9 cellular contexts compared by ENCODE assay signal in genomic region chr17:77382356-77382911, GRCh38.
A peak's percentile ranks its signal among the peaks of the same experiment; 100 is the strongest.
DNase-seq lines count a peak whose midpoint lies in the region; ATAC-seq and TF ChIP-seq lines count a peak whose summit lies in the region.
"Had no signal": no experiment of that assay in that cellular context is flagged by ENCODE, and none has a peak within 500 bp of the region (broad histone marks: within the 10 kb centered on the region; RNA-seq: fewer than 3 reads in every experiment).

No MANE protein-coding gene starts in this region.

- TF ChIP-seq CTCF in GM12865 (IDR thresholded peaks at IDR 0.05; ENCODE audit: insufficient read depth, low read depth, low read length, missing control alignments), result no peak
- peak; percentile 52; the same call in 1 of the 2 replicates for TF ChIP-seq CTCF in OCI-LY7 (conservative IDR thresholded peaks at IDR 0.05; ENCODE audit: low read length)
- TF ChIP-seq CTCF in colonic mucosa (IDR thresholded peaks at IDR 0.05), result no peak
- no peak for TF ChIP-seq CTCF in gastrocnemius medialis (IDR thresholded peaks at IDR 0.05 in 4 of 5, conservative IDR thresholded peaks at IDR 0.05 in 1 of 5)

- CTCF ChIA-PET in OCI-LY7 (lab: Charles Lee; ENCODE audit: unreplicated experiment), result no interaction called here

- H3K27ac ChIP-seq in OCI-LY7 (ENCODE audit: low read depth, low read length, poor library complexity, severe bottlenecking) (peak overlapping the region; percentile 62), colonic mucosa (peak overlapping the region; percentile 27), gastrocnemius medialis (peak overlapping the region in 3 of 4 donors; percentile 19 to 79 (median 72))

- H3K27me3 ChIP-seq in colonic mucosa, result no peaks in the 10 kb centered on the region
- no peaks in the 10 kb centered on the region for H3K27me3 ChIP-seq in gastrocnemius medialis

- DNase-seq in GM12865 (ENCODE audit: low read depth), result peak; percentile 28
- DNase-seq in OCI-LY7 (ENCODE audit: low spot score), result peak; percentile 85
- no peak for DNase-seq in colonic mucosa
- no peak for DNase-seq in gastrocnemius medialis
- DNase-seq in GM19240 (ENCODE audit: insufficient read length, low spot score), result no peak
- DNase-seq in CD1c-positive myeloid dendritic cell (ENCODE audit: extremely low spot score), result no peak
- DNase-seq: left colon had no signal

- H3K9me3 ChIP-seq in OCI-LY7 (ENCODE audit: low read length) (no peaks in the 10 kb centered on the region), colonic mucosa (no peaks in the 10 kb centered on the region), gastrocnemius medialis (no peaks in the 10 kb centered on the region)

- BruUV-seq in OCI-LY7 (replicated peaks; lab: Mats Ljungman, UMichigan), result no TSS peak

- no peaks in the 10 kb centered on the region for H3K36me3 ChIP-seq in OCI-LY7 (ENCODE audit: insufficient read depth, low read length)
- no peaks in the 10 kb centered on the region for H3K36me3 ChIP-seq in colonic mucosa
- no peaks in the 10 kb centered on the region for H3K36me3 ChIP-seq in gastrocnemius medialis

- intact Hi-C loops in OCI-LY7 (cut with micrococcal nuclease; ENCODE audit: unreplicated experiment), result no loop called here
- intact Hi-C loops in colonic mucosa (cut with DNase I), result no loop called here
- intact Hi-C loops in gastrocnemius medialis (cut with DNase I; ENCODE audit: low total_unique reads), result no loop called here

- TF ChIP-seq POLR2A in gastrocnemius medialis (IDR thresholded peaks at IDR 0.05), result no peak

- in situ Hi-C loops in gastrocnemius medialis (cut with MboI; ENCODE audit: low sequenced_read_pairs in 4 of 4), result no loop called here

- ATAC-seq in gastrocnemius medialis, result no peak
- no peak for ATAC-seq in GM21447 (IDR thresholded peaks at IDR 0.05; ENCODE audit: unreplicated experiment)
- ATAC-seq in GM18502 (IDR thresholded peaks at IDR 0.05; ENCODE audit: poor library complexity, unreplicated experiment), result no peak

- H3K4me1 ChIP-seq in OCI-LY7 (ENCODE audit: insufficient read depth, low read length, poor library complexity, severe bottlenecking) (peaks cover 34% of the 10 kb centered on the region), colonic mucosa (peaks cover 8% of the 10 kb centered on the region), gastrocnemius medialis (peaks cover 71 to 96% of the 10 kb centered on the region in 2 donors)

- peak overlapping the region in 1 of 2 donors; percentile 1 for H3K9ac ChIP-seq in colonic mucosa (ENCODE audit: low read depth in 2 of 2, low read length in 2 of 2)

- H3K4me2 ChIP-seq in OCI-LY7 (ENCODE audit: low read length), result peak overlapping the region; percentile 68

- POLR2A ChIA-PET in OCI-LY7 (lab: Charles Lee), result no interaction called here

- H2AFZ ChIP-seq in OCI-LY7 (ENCODE audit: low read length), result no peak overlapping the region

- H3K4me3 ChIP-seq in GM12865 (ENCODE audit: low read depth, low read length) (no peak overlapping the region), OCI-LY7 (ENCODE audit: low read depth, low read length, poor library complexity, severe bottlenecking) (peak overlapping the region; percentile 25), colonic mucosa (no peak overlapping the region), gastrocnemius medialis (no peak overlapping the region)

- no peaks in the 10 kb centered on the region for H4K20me1 ChIP-seq in OCI-LY7 (ENCODE audit: insufficient read depth, low read length)

- no peaks in the 10 kb centered on the region for H3K9me2 ChIP-seq in OCI-LY7 (ENCODE audit: insufficient read depth, low read length)

- no peaks in the 10 kb centered on the region for H3K79me2 ChIP-seq in OCI-LY7 (ENCODE audit: insufficient read depth, low read depth, low read length)

Comparison
In these comparisons a context has a peak if more than half of its experiments do, and no peak if none do; other contexts are left out.
1. DNase-seq: peak in GM12865 (single experiment) and OCI-LY7 (single experiment); none in colonic mucosa (single experiment), gastrocnemius medialis (0 of 2), GM19240 (single experiment) and CD1c-positive myeloid dendritic cell (single experiment).
2. Peak in every context shown above with its lines, with median percentiles within 50 percentile points of each other: H3K27ac ChIP-seq.